Comparison of ENCODE assay signal across 20 cellular contexts in genomic region chr2:47737191-47737975, GRCh38. TPM values are rescaled to one million over a fixed set of nuclear protein-coding genes. Genes with fewer than 3 reads are reported as not detected.
A peak's percentile ranks its signal among the peaks of the same experiment; 100 is the strongest.
DNase-seq lines count a peak whose midpoint lies in the region; ATAC-seq, FAIRE-seq and TF ChIP-seq lines count a peak whose summit lies in the region.
"Had no signal": no experiment of that assay in that cellular context is flagged by ENCODE, and none has a peak within 500 bp of the region (broad histone marks: within the 10 kb centered on the region; RNA-seq: fewer than 3 reads in every experiment).

No MANE protein-coding gene starts in this region.

- no peak overlapping the region for H2BK12ac ChIP-seq in H1 (ENCODE audit: low read depth, low read length)

- no peak for DNase-seq in Karpas-422
- no peak for DNase-seq in H1 (ENCODE audit: low read depth in 1 of 2, low spot score in 2 of 2)
- no peak for DNase-seq in HepG2 (ENCODE audit: low spot score)
- DNase-seq in COR-L47 (lab: John Stamatoyannopoulos, UW): no peak
- no peak for DNase-seq in left cardiac atrium
- DNase-seq in NCI-H2196 treated with DMSO at 0.1 percent for 48 hours (lab: John Stamatoyannopoulos, UW; ENCODE audit: unreplicated experiment): no peak
- DNase-seq: CD4-positive, alpha-beta T cell; KG1; MG63; NCI-H1092 treated with DMSO at 0.1 percent for 48 hours; NCI-H1694; NCI-H446; NCI-H748 treated with DMSO at 0.1 percent for 48 hours had no signal

- no peak overlapping the region for H2AK5ac ChIP-seq in H1 (ENCODE audit: low read depth, low read length)

- H3K9me3 ChIP-seq in BLaER1 (peaks cover 15% of the 10 kb centered on the region; the same call in 1 of the 2 replicates), Karpas-422 (ENCODE audit: low read length) (no peaks in the 10 kb centered on the region), H1 (ENCODE audit: insufficient read depth in 2 of 2, low read depth in 1 of 2, low read length in 1 of 2) (no peaks in the 10 kb centered on the region), HepG2 (ENCODE audit: low read length) (no peaks in the 10 kb centered on the region)
- H3K9me3 ChIP-seq: MG63 had no signal

- TF ChIP-seq POLR2A in H1 (IDR thresholded peaks at IDR 0.05; ENCODE audit: control extremely low read depth in 1 of 2, low read depth in 2 of 2, low read length in 2 of 2) (no peak), HepG2 (IDR thresholded peaks at IDR 0.05; ENCODE audit: insufficient read depth in 1 of 2, low read depth in 2 of 2, low read length in 2 of 2) (no peak)

- H4K8ac ChIP-seq in H1 (ENCODE audit: extremely low read depth, insufficient read depth, low read length): no peak overlapping the region

- no peak overlapping the region for H3K4ac ChIP-seq in H1 (replicated peaks; ENCODE audit: insufficient read length, low read depth, low read length)

- no peaks in the 10 kb centered on the region for H3K79me1 ChIP-seq in H1 (ENCODE audit: low read depth, low read length)

- H3K36me3 ChIP-seq in BLaER1 (peaks cover 100% of the 10 kb centered on the region), Karpas-422 (ENCODE audit: insufficient read depth, low read length) (peaks cover 16% of the 10 kb centered on the region), H1 (ENCODE audit: control insufficient read depth in 2 of 4, insufficient read depth in 4 of 4, low read length in 3 of 4) (no peaks in the 10 kb centered on the region), HepG2 (replicated peaks in 1 of 2; ENCODE audit: control insufficient read depth in 1 of 2, insufficient read depth in 2 of 2, low read length in 2 of 2) (no peaks in the 10 kb centered on the region)
- H3K36me3 ChIP-seq: MG63 had no signal

- H3K27ac ChIP-seq in BLaER1: peak overlapping the region; percentile 88
- H3K27ac ChIP-seq in Karpas-422 (ENCODE audit: low read length): peak overlapping the region; percentile 89
- H3K27ac ChIP-seq in H1 (ENCODE audit: low read depth, low read length): no peak overlapping the region
- no peak overlapping the region for H3K27ac ChIP-seq in HepG2 (ENCODE audit: extremely low read length, insufficient read depth, low read length)
- H3K27ac ChIP-seq: SK-N-MC had no signal

- in situ Hi-C loops in HepG2 (cut with HindIII; ENCODE audit: extremely low pct_ligation_motif_present, low pct_unique_long_range_greater_than_20kb): no loop called here

- POLR2A ChIA-PET in H1 (lab: Charles Lee; ENCODE audit: partially characterized antibody) (no interaction called here), HepG2 (lab: Yijun Ruan, JAX) (no interaction called here)

- 94% methylated on average over 3 of the region's 3 CpGs; no CpG with 5 or more reads in 1 of the 2 experiments for WGBS in H1 (ENCODE audit: extremely low coverage in 1 of 2, insufficient coverage in 1 of 2, insufficient read length in 1 of 2, insufficient replicate concordance in 2 of 2, low coverage in 1 of 2, low lambda C conversion rate in 2 of 2, missing lambda C conversion rate in 1 of 2), 2 experiments
- 10% methylated on average over 3 of the region's 3 CpGs for WGBS in HepG2 (ENCODE audit: low lambda C conversion rate)

- TF ChIP-seq CTCF in H1 (IDR thresholded peaks at IDR 0.05; ENCODE audit: control extremely low read depth in 1 of 3, insufficient read depth in 1 of 3, low read depth in 1 of 3, low read length in 3 of 3): no peak
- TF ChIP-seq CTCF in HepG2 (CRISPR knock-in tag; IDR thresholded peaks at IDR 0.05): no peak

- H4K20me1 ChIP-seq in BLaER1 (no peaks in the 10 kb centered on the region), Karpas-422 (ENCODE audit: insufficient read depth, low read depth, low read length) (no peaks in the 10 kb centered on the region), H1 (replicated peaks in 1 of 2; ENCODE audit: control insufficient read depth in 1 of 2, insufficient read depth in 2 of 2, low read length in 2 of 2) (no peaks in the 10 kb centered on the region), HepG2 (ENCODE audit: insufficient read depth, low read length) (no peaks in the 10 kb centered on the region)

- H3K14ac ChIP-seq in H1 (ENCODE audit: insufficient read length): no peak overlapping the region

- intact Hi-C loops in HepG2 (cut with micrococcal nuclease; ENCODE audit: unreplicated experiment): no loop called here
- intact Hi-C loops in left cardiac atrium (cut with DNase I): no loop called here

- H3K4me3 ChIP-seq in BLaER1 (no peak overlapping the region), Karpas-422 (ENCODE audit: low read length) (no peak overlapping the region), H1 (ENCODE audit: extremely low read depth in 1 of 4, insufficient read depth in 2 of 4, low read depth in 3 of 4, low read length in 4 of 4) (no peak overlapping the region), HepG2 (replicated peaks in 1 of 3; ENCODE audit: insufficient read depth in 1 of 3, low read depth in 2 of 3, low read length in 3 of 3) (no peak overlapping the region)
- H3K4me3 ChIP-seq: MG63, SK-N-MC had no signal

- no peaks in the 10 kb centered on the region for H3K27me3 ChIP-seq in BLaER1
- H3K27me3 ChIP-seq in Karpas-422 (ENCODE audit: low read length): no peaks in the 10 kb centered on the region
- no peaks in the 10 kb centered on the region for H3K27me3 ChIP-seq in H1 (replicated peaks in 1 of 4; ENCODE audit: control insufficient read depth in 3 of 4, extremely low read depth in 1 of 4, insufficient read depth in 3 of 4, low read length in 3 of 4)
- H3K27me3 ChIP-seq in HepG2 (ENCODE audit: control insufficient read depth in 1 of 2, insufficient read depth in 2 of 2, low read length in 2 of 2): no peaks in the 10 kb centered on the region; a peak in 1 of 5 replicates

- TF ChIP-seq RAD21 in H1 (IDR thresholded peaks at IDR 0.05 in 1 of 2, conservative IDR thresholded peaks at IDR 0.05 in 1 of 2; ENCODE audit: low read depth in 2 of 2, low read length in 2 of 2) (no peak), HepG2 (CRISPR knock-in tag; IDR thresholded peaks at IDR 0.05) (no peak)

- no peaks in the 10 kb centered on the region for H3K9me2 ChIP-seq in Karpas-422 (replicated peaks; ENCODE audit: insufficient read depth, low read length)

- no peak for FAIRE-seq in H1 (lab: Jason Lieb, UNC)
- FAIRE-seq in HepG2 (lab: Jason Lieb, UNC): no peak
- FAIRE-seq: A204.1, HTR-8/SVneo had no signal

- H4K5ac ChIP-seq in H1 (ENCODE audit: insufficient read length, low read depth, low read length): no peak overlapping the region

- peak overlapping the region; percentile 86 for H3K4me2 ChIP-seq in BLaER1
- H3K4me2 ChIP-seq in Karpas-422 (ENCODE audit: low read depth, low read length, poor library complexity, severe bottlenecking): no peak overlapping the region
- no peak overlapping the region for H3K4me2 ChIP-seq in H1 (ENCODE audit: insufficient read depth in 1 of 2, low read depth in 2 of 2, low read length in 2 of 2)
- no peak overlapping the region for H3K4me2 ChIP-seq in HepG2 (ENCODE audit: low read depth, low read length)

- CTCF ChIA-PET in H1 (lab: Charles Lee; ENCODE audit: partially characterized antibody) (interaction anchor here (0.7 to 1.2 kb wide), 2 partner anchors 85 to 300 kb away, joined by 3 read pairs; no protein-coding TSS in a partner anchor), HepG2 (lab: Yijun Ruan, JAX; ENCODE audit: low intra/inter-chr PET ratio, low total read pairs) (no interaction called here)

- BruUV-seq in HepG2 (replicated peaks; lab: Mats Ljungman, UMichigan): no TSS peak

- no peak overlapping the region for H2AFZ ChIP-seq in Karpas-422 (ENCODE audit: low read length)
- no peak overlapping the region for H2AFZ ChIP-seq in H1 (ENCODE audit: low read length)
- no peak overlapping the region for H2AFZ ChIP-seq in HepG2 (ENCODE audit: low read length)

- H3K23ac ChIP-seq in H1 (ENCODE audit: insufficient read length): no peak overlapping the region

- no peak overlapping the region for H4K91ac ChIP-seq in H1 (replicated peaks; ENCODE audit: insufficient read length, low read length)

- H2BK15ac ChIP-seq in H1 (ENCODE audit: low read length): no peak overlapping the region

- ATAC-seq in HepG2 (no peak), left cardiac atrium (no peak), HG03045 (IDR thresholded peaks at IDR 0.05; ENCODE audit: unreplicated experiment) (no peak)
- ATAC-seq: HCT116, Right ventricle myocardium inferior had no signal

- TF ChIP-seq EP300 in H1 (IDR thresholded peaks at IDR 0.05; ENCODE audit: borderline replicate concordance in 1 of 2, low read depth in 2 of 2, low read length in 2 of 2): no peak
- no peak for TF ChIP-seq EP300 in HepG2 (IDR thresholded peaks at IDR 0.05; ENCODE audit: low read depth in 2 of 2, low read length in 2 of 2)
- TF ChIP-seq EP300 in HepG2 (CRISPR knock-in tag; IDR thresholded peaks at IDR 0.05; ENCODE audit: borderline replicate concordance): no peak

- peak overlapping the region; percentile 76 for H3K9ac ChIP-seq in BLaER1
- no peak overlapping the region for H3K9ac ChIP-seq in Karpas-422 (ENCODE audit: low read length)
- H3K9ac ChIP-seq in H1 (replicated peaks in 1 of 4; ENCODE audit: extremely low read depth in 1 of 4, low read depth in 3 of 4, low read length in 3 of 4): no peak overlapping the region
- no peak overlapping the region for H3K9ac ChIP-seq in HepG2 (ENCODE audit: insufficient read depth, low read depth, low read length)

- H2BK20ac ChIP-seq in H1 (ENCODE audit: low read length): no peak overlapping the region

- H3K4me1 ChIP-seq in BLaER1 (peaks cover 100% of the 10 kb centered on the region), Karpas-422 (ENCODE audit: low read length) (peaks cover 57% of the 10 kb centered on the region), H1 (replicated peaks in 1 of 4; ENCODE audit: control insufficient read depth in 3 of 4, insufficient read depth in 4 of 4, low read length in 3 of 4) (peaks cover 0 to 7% (median 2%) of the 10 kb centered on the region in 4 experiments; a peak in 3 of 7 replicates), HepG2 (ENCODE audit: insufficient read depth, low read length) (peaks cover 5% of the 10 kb centered on the region; the same call in 1 of the 2 replicates)

- no peak overlapping the region for H2BK5ac ChIP-seq in H1 (ENCODE audit: low read depth, low read length)

- no peak overlapping the region for H3K18ac ChIP-seq in H1 (ENCODE audit: extremely low read depth, low read length)

- no peak overlapping the region for H2BK120ac ChIP-seq in H1 (replicated peaks; ENCODE audit: low read depth, low read length)

- no peak overlapping the region for H3K56ac ChIP-seq in H1 (replicated peaks; ENCODE audit: insufficient read length, low read depth, low read length)

- no peaks in the 10 kb centered on the region for H3K23me2 ChIP-seq in H1 (ENCODE audit: low read depth, low read length)

- H3K79me2 ChIP-seq in Karpas-422 (ENCODE audit: low read length) (peaks cover 22% of the 10 kb centered on the region), H1 (ENCODE audit: control insufficient read depth in 1 of 2, insufficient read depth in 2 of 2, low read length in 2 of 2) (no peaks in the 10 kb centered on the region), HepG2 (ENCODE audit: insufficient read depth, low read length) (no peaks in the 10 kb centered on the region)

RNA-seq across cellular contexts. Expression of gene MSH6, which starts 45.6 kb away (rescaled TPM):
- 82.9 and 124 TPM in 2 replicates for total RNA-seq in Karpas-422 (2014; rRNA removed; shearing (Covaris generic); ENCODE audit: low replicate concordance)
- total RNA-seq in H1 (2021; fragmentation: NEBNext Ultra II Directional; extraction: Animal tissue kit (Norgen Biotek cat#: 25700)): 289 and 301 TPM in 2 replicates
- polyA plus RNA-seq in H1 (2011; rRNA removed) (45.8 and 53.6 TPM in 2 replicates), HepG2 (2011; rRNA removed) (18.1 and 20.8 TPM in 2 replicates)
- 93.5 TPM for polyA plus RNA-seq in H1 (2011; cell fraction: cytosol; rRNA removed)
- 46.6 TPM for polyA plus RNA-seq in H1 (2011; cell fraction: nucleus; rRNA removed)
- polyA plus RNA-seq in H1 (2012, experiment 1 of 2): 133 to 180 TPM (median 152 TPM) in 4 replicates
- 6.6 TPM for polyA plus RNA-seq in H1 (2012, experiment 2 of 2)
- polyA plus RNA-seq in H1 (2013, experiment 1 of 2): 107 TPM
- polyA plus RNA-seq in H1 (2013, experiment 2 of 2): 101 TPM
- 106 and 121 TPM in 2 replicates for polyA minus RNA-seq in H1 (2011; rRNA and poly(A)+ RNA removed)
- 111 TPM for polyA minus RNA-seq in H1 (2011; cell fraction: cytosol; rRNA and poly(A)+ RNA removed)
- polyA minus RNA-seq in H1 (2011; cell fraction: nucleus; rRNA and poly(A)+ RNA removed): 73.3 TPM
- total RNA-seq in HepG2 (2016; rRNA removed; fragmentation: Illumina TruSeq; extraction: Trizol) (113 and 168 TPM in 2 replicates), left cardiac atrium (10 to 100 TPM; 24.9 to 25.2 TPM)
- total RNA-seq in HepG2 (2016; cell fraction: cytosol; rRNA removed; fragmentation: Illumina TruSeq; extraction: Trizol; ENCODE audit: low read depth): 5.9 and 6.7 TPM in 2 replicates
- 111 and 163 TPM in 2 replicates for total RNA-seq in HepG2 (2016; cell fraction: insoluble cytoplasmic fraction; rRNA removed; fragmentation: Illumina TruSeq; extraction: Trizol)
- total RNA-seq in HepG2 (2016; cell fraction: membrane; rRNA removed; fragmentation: Illumina TruSeq; extraction: Trizol): 14.7 and 15.3 TPM in 2 replicates
- 64.0 and 69.2 TPM in 2 replicates for total RNA-seq in HepG2 (2016; cell fraction: nucleus; rRNA removed; fragmentation: Illumina TruSeq; extraction: Trizol)
- 9.8 and 13.1 TPM in 2 replicates for polyA plus RNA-seq in HepG2 (2011; cell fraction: cytosol; rRNA removed)
- polyA plus RNA-seq in HepG2 (2011; cell fraction: nucleus; rRNA removed): 12.9 and 13.6 TPM in 2 replicates
- 27.8 and 54.9 TPM in 2 replicates for polyA plus RNA-seq in HepG2 (2012)
- polyA plus RNA-seq in HepG2 (2016; cell fraction: cytosol; fragmentation: Illumina TruSeq; extraction: Trizol; ENCODE audit: low read depth): 0.76 and 1.1 TPM in 2 replicates
- polyA plus RNA-seq in HepG2 (2016; cell fraction: insoluble cytoplasmic fraction; fragmentation: Illumina TruSeq; extraction: Trizol; ENCODE audit: low read depth): 91.7 and 97.3 TPM in 2 replicates
- polyA plus RNA-seq in HepG2 (2016; cell fraction: membrane; fragmentation: Illumina TruSeq; extraction: Trizol; ENCODE audit: low read depth): 2.1 and 3.5 TPM in 2 replicates
- 63.1 and 63.5 TPM in 2 replicates for polyA plus RNA-seq in HepG2 (2016; cell fraction: nucleus; fragmentation: Illumina TruSeq; extraction: Trizol; ENCODE audit: insufficient read depth, low read depth)
- polyA minus RNA-seq in HepG2 (2011; rRNA and poly(A)+ RNA removed; ENCODE audit: low replicate concordance): 14.9 and 32.3 TPM in 2 replicates
- polyA minus RNA-seq in HepG2 (2011; cell fraction: cytosol; rRNA and poly(A)+ RNA removed): 31.4 and 36.9 TPM in 2 replicates
- polyA minus RNA-seq in HepG2 (2011; cell fraction: nucleus; rRNA and poly(A)+ RNA removed): 36.4 and 40.2 TPM in 2 replicates

Comparison
In these comparisons a context has a peak if more than half of its experiments do, and no peak if none do; other contexts are left out.
1. H3K27ac ChIP-seq: peak in BLaER1 (single experiment) and Karpas-422 (single experiment); none in H1 (single experiment) and HepG2 (single experiment).